1 cellular context compared by ENCODE assay signal in the genomic region with DNA sequence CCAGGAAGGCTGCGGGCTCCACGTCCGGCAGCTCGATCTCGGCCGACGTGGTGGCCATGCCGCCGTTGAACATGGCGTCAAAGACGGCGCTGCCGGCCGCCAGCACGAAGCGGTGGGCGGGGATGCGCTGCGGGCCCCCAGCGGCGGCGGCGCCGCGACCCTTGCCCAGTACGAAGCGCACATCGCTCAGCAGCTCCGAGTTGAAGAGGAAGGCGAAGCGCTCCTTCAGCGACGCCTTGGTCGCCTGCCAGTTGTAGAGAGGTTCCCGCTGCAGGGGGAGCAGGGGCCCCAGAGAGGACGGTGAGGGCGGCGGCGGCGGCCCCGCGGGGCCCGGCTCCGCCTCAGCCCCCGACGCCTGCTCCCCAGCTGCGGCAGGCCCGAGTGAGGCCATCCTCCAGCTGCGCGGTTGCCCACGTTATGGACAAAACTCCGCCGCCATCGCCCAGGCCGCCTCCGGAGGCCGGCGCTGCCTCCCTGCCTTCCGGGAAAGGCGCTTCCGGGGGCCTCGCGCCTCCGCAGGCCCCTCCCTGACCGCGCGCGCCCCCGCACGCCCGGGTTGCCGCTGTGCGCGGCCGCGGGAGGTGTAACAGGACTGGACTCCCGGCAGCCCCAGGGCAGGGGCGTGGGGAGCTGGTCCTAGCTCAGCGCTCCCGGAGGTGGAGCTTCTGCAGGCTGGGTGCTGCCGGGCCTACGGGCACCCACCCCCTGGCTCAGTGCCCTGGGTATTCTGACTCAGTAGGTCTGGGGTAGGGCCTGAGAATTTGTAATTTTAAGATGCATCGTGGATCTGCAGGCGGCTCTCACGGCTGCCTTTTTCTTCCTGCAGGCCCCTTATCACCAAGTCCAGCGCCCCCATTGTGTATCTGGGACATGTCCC.
TF ChIP-seq lines count a peak whose summit lies in the region.

A gene (minus strand): TSS at position 492 of the 877 bp plus-strand sequence. CDS start 101 bp downstream, at position 391.

TF ChIP-seq in HepG2, 621 proteins besides CTCF, POLR2A, EP300 and RAD21 (continued from another document and continues in another):
- TF ChIP-seq, protein P1, sequence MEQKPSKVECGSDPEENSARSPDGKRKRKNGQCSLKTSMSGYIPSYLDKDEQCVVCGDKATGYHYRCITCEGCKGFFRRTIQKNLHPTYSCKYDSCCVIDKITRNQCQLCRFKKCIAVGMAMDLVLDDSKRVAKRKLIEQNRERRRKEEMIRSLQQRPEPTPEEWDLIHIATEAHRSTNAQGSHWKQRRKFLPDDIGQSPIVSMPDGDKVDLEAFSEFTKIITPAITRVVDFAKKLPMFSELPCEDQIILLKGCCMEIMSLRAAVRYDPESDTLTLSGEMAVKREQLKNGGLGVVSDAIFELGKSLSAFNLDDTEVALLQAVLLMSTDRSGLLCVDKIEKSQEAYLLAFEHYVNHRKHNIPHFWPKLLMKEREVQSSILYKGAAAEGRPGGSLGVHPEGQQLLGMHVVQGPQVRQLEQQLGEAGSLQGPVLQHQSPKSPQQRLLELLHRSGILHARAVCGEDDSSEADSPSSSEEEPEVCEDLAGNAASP (CRISPR knock-in tag; IDR thresholded peaks at IDR 0.05; ENCODE audit: borderline replicate concordance), result no peak
- no peak for TF ChIP-seq ZNF83 (CRISPR knock-in tag; IDR thresholded peaks at IDR 0.05; ENCODE audit: borderline replicate concordance)
- TF ChIP-seq KDM2A (CRISPR knock-in tag; IDR thresholded peaks at IDR 0.05; ENCODE audit: borderline replicate concordance, low read depth), result peak; percentile 56; the same call in 1 of the 2 replicates
- TF ChIP-seq ZBTB8A (CRISPR knock-in tag; IDR thresholded peaks at IDR 0.05; ENCODE audit: borderline replicate concordance, low read depth), result no peak
- TF ChIP-seq RXRB (CRISPR knock-in tag; IDR thresholded peaks at IDR 0.05; ENCODE audit: borderline replicate concordance), result no peak; the same call in 1 of the 2 replicates
- peak; percentile 80 for TF ChIP-seq ZNF329 (CRISPR knock-in tag; IDR thresholded peaks at IDR 0.05; ENCODE audit: low read depth)
- TF ChIP-seq, protein P2, sequence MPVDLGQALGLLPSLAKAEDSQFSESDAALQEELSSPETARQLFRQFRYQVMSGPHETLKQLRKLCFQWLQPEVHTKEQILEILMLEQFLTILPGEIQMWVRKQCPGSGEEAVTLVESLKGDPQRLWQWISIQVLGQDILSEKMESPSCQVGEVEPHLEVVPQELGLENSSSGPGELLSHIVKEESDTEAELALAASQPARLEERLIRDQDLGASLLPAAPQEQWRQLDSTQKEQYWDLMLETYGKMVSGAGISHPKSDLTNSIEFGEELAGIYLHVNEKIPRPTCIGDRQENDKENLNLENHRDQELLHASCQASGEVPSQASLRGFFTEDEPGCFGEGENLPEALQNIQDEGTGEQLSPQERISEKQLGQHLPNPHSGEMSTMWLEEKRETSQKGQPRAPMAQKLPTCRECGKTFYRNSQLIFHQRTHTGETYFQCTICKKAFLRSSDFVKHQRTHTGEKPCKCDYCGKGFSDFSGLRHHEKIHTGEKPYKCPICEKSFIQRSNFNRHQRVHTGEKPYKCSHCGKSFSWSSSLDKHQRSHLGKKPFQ (CRISPR knock-in tag; IDR thresholded peaks at IDR 0.05; ENCODE audit: insufficient replicate concordance), result no peak
- 0 out of 2 replicates have a peak, but pooled peaks have one; percentile 61 for TF ChIP-seq ATF7-NPFF (CRISPR knock-in tag; IDR thresholded peaks at IDR 0.05; ENCODE audit: low read depth)
- no peak for TF ChIP-seq HIVEP1 (CRISPR knock-in tag; IDR thresholded peaks at IDR 0.05)
- peak; percentile 76; the same call in 1 of the 2 replicates for TF ChIP-seq HNRNPUL1 (IDR thresholded peaks at IDR 0.05; ENCODE audit: low read depth, low read length)
- peak; percentile 76 for TF ChIP-seq BRD4 (CRISPR knock-in tag; IDR thresholded peaks at IDR 0.05)
- TF ChIP-seq, protein P3, sequence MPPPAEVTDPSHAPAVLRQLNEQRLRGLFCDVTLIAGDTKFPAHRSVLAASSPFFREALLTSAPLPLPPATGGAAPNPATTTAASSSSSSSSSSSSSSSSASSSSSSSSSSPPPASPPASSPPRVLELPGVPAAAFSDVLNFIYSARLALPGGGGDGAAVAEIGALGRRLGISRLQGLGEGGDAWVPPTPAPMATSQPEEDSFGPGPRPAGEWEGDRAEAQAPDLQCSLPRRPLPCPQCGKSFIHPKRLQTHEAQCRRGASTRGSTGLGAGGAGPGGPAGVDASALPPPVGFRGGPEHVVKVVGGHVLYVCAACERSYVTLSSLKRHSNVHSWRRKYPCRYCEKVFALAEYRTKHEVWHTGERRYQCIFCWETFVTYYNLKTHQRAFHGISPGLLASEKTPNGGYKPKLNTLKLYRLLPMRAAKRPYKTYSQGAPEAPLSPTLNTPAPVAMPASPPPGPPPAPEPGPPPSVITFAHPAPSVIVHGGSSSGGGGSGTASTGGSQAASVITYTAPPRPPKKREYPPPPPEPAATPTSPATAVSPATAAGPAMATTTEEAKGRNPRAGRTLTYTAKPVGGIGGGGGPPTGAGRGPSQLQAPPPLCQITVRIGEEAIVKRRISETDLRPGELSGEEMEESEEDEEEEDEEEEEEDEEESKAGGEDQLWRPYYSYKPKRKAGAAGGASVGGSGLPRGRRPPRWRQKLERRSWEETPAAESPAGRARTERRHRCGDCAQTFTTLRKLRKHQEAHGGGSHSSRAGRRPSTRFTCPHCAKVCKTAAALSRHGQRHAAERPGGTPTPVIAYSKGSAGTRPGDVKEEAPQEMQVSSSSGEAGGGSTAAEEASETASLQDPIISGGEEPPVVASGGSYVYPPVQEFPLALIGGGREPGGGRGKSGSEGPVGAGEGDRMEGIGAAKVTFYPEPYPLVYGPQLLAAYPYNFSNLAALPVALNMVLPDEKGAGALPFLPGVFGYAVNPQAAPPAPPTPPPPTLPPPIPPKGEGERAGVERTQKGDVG (CRISPR knock-in tag; IDR thresholded peaks at IDR 0.05; ENCODE audit: borderline replicate concordance), result no peak
- TF ChIP-seq, protein P4, sequence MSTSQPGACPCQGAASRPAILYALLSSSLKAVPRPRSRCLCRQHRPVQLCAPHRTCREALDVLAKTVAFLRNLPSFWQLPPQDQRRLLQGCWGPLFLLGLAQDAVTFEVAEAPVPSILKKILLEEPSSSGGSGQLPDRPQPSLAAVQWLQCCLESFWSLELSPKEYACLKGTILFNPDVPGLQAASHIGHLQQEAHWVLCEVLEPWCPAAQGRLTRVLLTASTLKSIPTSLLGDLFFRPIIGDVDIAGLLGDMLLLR (CRISPR knock-in tag; IDR thresholded peaks at IDR 0.05), result peak; percentile 76; the same call in 1 of the 2 replicates
- TF ChIP-seq, protein P5, sequence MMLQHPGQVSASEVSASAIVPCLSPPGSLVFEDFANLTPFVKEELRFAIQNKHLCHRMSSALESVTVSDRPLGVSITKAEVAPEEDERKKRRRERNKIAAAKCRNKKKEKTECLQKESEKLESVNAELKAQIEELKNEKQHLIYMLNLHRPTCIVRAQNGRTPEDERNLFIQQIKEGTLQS (CRISPR knock-in tag; IDR thresholded peaks at IDR 0.05), result peak; percentile 48; the same call in 1 of the 2 replicates
- TF ChIP-seq ZNF839 (CRISPR knock-in tag; IDR thresholded peaks at IDR 0.05; ENCODE audit: borderline replicate concordance), result no peak
- TF ChIP-seq MAF1 (CRISPR knock-in tag; IDR thresholded peaks at IDR 0.05; ENCODE audit: borderline replicate concordance), result no peak
- TF ChIP-seq ARHGAP35 (CRISPR knock-in tag; IDR thresholded peaks at IDR 0.05; ENCODE audit: borderline replicate concordance), result no peak
- no peak for TF ChIP-seq SIX4 (CRISPR knock-in tag; IDR thresholded peaks at IDR 0.05)
- TF ChIP-seq ZNF34 (CRISPR knock-in tag; IDR thresholded peaks at IDR 0.05; ENCODE audit: borderline replicate concordance), result no peak
- peak; percentile 77; the same call in 1 of the 2 replicates for TF ChIP-seq KLF12 (CRISPR knock-in tag; IDR thresholded peaks at IDR 0.05; ENCODE audit: borderline replicate concordance)
- TF ChIP-seq, protein P6, sequence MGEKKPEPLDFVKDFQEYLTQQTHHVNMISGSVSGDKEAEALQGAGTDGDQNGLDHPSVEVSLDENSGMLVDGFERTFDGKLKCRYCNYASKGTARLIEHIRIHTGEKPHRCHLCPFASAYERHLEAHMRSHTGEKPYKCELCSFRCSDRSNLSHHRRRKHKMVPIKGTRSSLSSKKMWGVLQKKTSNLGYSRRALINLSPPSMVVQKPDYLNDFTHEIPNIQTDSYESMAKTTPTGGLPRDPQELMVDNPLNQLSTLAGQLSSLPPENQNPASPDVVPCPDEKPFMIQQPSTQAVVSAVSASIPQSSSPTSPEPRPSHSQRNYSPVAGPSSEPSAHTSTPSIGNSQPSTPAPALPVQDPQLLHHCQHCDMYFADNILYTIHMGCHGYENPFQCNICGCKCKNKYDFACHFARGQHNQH (CRISPR knock-in tag; IDR thresholded peaks at IDR 0.05), result peak; percentile 26; the same call in 1 of the 2 replicates
- no peak for TF ChIP-seq SP5 (CRISPR knock-in tag; IDR thresholded peaks at IDR 0.05; ENCODE audit: borderline replicate concordance, low read depth)
- TF ChIP-seq, protein P7, sequence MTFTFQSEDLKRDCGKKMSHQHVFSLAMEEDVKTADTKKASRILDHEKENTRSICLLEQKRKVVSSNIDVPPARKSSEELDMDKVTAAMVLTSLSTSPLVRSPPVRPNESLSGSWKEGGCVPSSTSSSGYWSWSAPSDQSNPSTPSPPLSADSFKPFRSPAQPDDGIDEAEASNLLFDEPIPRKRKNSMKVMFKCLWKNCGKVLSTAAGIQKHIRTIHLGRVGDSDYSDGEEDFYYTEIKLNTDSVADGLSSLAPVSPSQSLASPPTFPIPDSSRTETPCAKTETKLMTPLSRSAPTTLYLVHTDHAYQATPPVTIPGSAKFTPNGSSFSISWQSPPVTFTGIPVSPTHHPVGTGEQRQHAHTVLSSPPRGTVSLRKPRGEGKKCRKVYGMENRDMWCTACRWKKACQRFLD (CRISPR knock-in tag; IDR thresholded peaks at IDR 0.05; ENCODE audit: borderline replicate concordance), result no peak
- TF ChIP-seq GATAD2A (CRISPR knock-in tag; IDR thresholded peaks at IDR 0.05), result no peak; the same call in 1 of the 2 replicates
- TF ChIP-seq POGZ (CRISPR knock-in tag; IDR thresholded peaks at IDR 0.05), result peak; percentile 57; the same call in 1 of the 2 replicates
- no peak for TF ChIP-seq ZNF724P (CRISPR knock-in tag; IDR thresholded peaks at IDR 0.05; ENCODE audit: borderline replicate concordance)
- TF ChIP-seq, protein P8, sequence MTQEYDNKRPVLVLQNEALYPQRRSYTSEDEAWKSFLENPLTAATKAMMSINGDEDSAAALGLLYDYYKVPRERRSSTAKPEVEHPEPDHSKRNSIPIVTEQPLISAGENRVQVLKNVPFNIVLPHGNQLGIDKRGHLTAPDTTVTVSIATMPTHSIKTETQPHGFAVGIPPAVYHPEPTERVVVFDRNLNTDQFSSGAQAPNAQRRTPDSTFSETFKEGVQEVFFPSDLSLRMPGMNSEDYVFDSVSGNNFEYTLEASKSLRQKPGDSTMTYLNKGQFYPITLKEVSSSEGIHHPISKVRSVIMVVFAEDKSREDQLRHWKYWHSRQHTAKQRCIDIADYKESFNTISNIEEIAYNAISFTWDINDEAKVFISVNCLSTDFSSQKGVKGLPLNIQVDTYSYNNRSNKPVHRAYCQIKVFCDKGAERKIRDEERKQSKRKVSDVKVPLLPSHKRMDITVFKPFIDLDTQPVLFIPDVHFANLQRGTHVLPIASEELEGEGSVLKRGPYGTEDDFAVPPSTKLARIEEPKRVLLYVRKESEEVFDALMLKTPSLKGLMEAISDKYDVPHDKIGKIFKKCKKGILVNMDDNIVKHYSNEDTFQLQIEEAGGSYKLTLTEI (CRISPR knock-in tag; conservative IDR thresholded peaks at IDR 0.05), result no peak
- TF ChIP-seq, protein P9, sequence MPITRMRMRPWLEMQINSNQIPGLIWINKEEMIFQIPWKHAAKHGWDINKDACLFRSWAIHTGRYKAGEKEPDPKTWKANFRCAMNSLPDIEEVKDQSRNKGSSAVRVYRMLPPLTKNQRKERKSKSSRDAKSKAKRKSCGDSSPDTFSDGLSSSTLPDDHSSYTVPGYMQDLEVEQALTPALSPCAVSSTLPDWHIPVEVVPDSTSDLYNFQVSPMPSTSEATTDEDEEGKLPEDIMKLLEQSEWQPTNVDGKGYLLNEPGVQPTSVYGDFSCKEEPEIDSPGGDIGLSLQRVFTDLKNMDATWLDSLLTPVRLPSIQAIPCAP (CRISPR knock-in tag; IDR thresholded peaks at IDR 0.05; ENCODE audit: low read depth), result no peak
- TF ChIP-seq ZBTB7B (CRISPR knock-in tag; IDR thresholded peaks at IDR 0.05), result no peak
- TF ChIP-seq, protein P10, sequence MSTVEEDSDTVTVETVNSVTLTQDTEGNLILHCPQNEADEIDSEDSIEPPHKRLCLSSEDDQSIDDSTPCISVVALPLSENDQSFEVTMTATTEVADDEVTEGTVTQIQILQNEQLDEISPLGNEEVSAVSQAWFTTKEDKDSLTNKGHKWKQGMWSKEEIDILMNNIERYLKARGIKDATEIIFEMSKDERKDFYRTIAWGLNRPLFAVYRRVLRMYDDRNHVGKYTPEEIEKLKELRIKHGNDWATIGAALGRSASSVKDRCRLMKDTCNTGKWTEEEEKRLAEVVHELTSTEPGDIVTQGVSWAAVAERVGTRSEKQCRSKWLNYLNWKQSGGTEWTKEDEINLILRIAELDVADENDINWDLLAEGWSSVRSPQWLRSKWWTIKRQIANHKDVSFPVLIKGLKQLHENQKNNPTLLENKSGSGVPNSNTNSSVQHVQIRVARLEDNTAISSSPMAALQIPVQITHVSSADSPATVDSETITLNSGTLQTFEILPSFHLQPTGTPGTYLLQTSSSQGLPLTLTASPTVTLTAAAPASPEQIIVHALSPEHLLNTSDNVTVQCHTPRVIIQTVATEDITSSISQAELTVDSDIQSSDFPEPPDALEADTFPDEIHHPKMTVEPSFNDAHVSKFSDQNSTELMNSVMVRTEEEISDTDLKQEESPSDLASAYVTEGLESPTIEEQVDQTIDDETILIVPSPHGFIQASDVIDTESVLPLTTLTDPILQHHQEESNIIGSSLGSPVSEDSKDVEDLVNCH (CRISPR knock-in tag; IDR thresholded peaks at IDR 0.05), result no peak
- no peak for TF ChIP-seq EED (CRISPR knock-in tag; IDR thresholded peaks at IDR 0.05)
- TF ChIP-seq NRL (CRISPR knock-in tag; IDR thresholded peaks at IDR 0.05; ENCODE audit: borderline replicate concordance), result peak; percentile 24; the same call in 1 of the 2 replicates
- 0 out of 2 replicates have a peak, but pooled peaks have one; percentile 31 for TF ChIP-seq ZNF331 (CRISPR knock-in tag; IDR thresholded peaks at IDR 0.05)
- TF ChIP-seq NFYC (CRISPR knock-in tag; IDR thresholded peaks at IDR 0.05), result no peak
- TF ChIP-seq TBX3 (IDR thresholded peaks at IDR 0.05; ENCODE audit: borderline replicate concordance), result no peak
- 0 out of 2 replicates have a peak, but pooled peaks have one; percentile 47 for TF ChIP-seq FIP1L1 (IDR thresholded peaks at IDR 0.05; ENCODE audit: borderline replicate concordance, insufficient read depth, low read depth, low read length)
- TF ChIP-seq, protein P11, sequence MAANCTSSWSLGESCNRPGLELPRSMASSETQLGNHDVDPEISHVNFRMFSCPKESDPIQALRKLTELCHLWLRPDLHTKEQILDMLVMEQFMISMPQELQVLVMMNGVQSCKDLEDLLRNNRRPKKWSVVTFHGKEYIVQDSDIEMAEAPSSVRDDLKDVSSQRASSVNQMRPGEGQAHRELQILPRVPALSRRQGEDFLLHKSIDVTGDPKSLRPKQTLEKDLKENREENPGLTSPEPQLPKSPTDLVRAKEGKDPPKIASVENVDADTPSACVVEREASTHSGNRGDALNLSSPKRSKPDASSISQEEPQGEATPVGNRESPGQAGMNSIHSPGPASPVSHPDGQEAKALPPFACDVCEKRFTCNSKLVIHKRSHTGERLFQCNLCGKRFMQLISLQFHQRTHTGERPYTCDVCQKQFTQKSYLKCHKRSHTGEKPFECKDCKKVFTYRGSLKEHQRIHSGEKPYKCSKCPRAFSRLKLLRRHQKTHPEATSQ (CRISPR knock-in tag; IDR thresholded peaks at IDR 0.05; ENCODE audit: borderline replicate concordance), result no peak
- TF ChIP-seq REPIN1 (CRISPR knock-in tag; IDR thresholded peaks at IDR 0.05; ENCODE audit: borderline replicate concordance, low read depth), result no peak
